Comparison of ENCODE assay signal across 22 cellular contexts in the genomic region with DNA sequence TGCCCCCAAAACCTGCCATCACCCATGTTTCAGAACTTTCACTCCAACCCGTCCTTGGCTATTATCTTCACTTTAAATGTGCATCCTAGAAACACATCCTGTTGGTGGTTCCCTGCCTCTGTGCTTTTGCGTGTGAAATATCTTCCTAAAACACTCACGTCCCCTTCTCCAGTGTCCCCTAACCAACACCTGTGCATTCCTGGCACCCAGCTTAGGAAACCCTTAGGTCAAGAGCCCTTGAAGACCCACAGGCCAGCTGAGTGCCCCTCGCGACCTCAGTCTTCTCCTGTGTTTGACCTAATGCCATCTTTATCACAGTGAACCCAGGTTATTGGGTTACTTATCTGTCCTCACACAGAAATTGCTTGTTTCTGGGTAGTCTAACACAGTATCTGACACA.
"Had no signal": no experiment of that assay in that cellular context is flagged by ENCODE, and none has a peak within 500 bp of the region (broad histone marks: within the 10 kb centered on the region; RNA-seq: fewer than 3 reads in every experiment).

No MANE protein-coding gene starts in this region.

- H3K36me3 ChIP-seq: MG63, SJSA1 had no signal

- ATAC-seq: HepG2 had no signal

- H3K9me3 ChIP-seq: MG63, SJSA1 had no signal

- H3K27me3 ChIP-seq: MG63, SJSA1 had no signal

- DNase-seq: IMR-90, Karpas-422, KG1, MG63, NCI-H1092, NCI-H1436, NCI-H187, NCI-H2029, NCI-H2081 treated with DMSO at 0.1 percent for 48 hours, NCI-H2171, NCI-H226, NCI-H446, NCI-H510A, NCI-H524 treated with DMSO at 0.1 percent for 48 hours, NCI-H69, NCI-H774, Right ventricle myocardium superior, RPMI8226, SIG-M5 had no signal

- H3K27ac ChIP-seq: SJSA1, SK-N-MC had no signal

- H3K4me3 ChIP-seq: MG63, SJSA1, SK-N-MC had no signal
